22 cellular contexts compared by ENCODE assay signal in the genomic region with DNA sequence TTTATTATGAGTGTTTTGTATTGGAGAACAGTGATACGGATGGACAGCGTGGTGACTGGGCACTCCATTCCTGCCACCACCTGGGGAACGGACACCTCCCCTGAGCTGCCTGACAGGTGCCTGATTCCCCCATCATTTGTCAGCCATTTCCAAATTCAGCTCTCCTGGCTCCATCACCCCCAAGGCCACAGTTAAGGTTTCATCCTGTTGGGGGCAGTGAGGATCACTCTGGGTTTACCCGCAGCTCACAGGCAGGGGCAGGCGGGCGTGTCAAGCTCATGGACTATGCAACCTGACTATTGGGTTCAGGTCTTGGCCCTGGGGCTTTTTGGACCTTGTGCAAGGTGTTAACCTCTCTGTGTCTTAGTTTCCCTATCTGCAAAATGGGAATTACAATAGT.
DNase-seq lines count a peak whose midpoint lies in the region; ATAC-seq and TF ChIP-seq lines count a peak whose summit lies in the region.
"Had no signal": no experiment of that assay in that cellular context is flagged by ENCODE, and none has a peak within 500 bp of the region (broad histone marks: within the 10 kb centered on the region; RNA-seq: fewer than 3 reads in every experiment).

No MANE protein-coding gene starts in this region.

- no peak overlapping the region for H3K9ac ChIP-seq in SK-N-SH

- 73% methylated on average over 6 of the region's 6 CpGs for WGBS in SK-N-SH (ENCODE audit: low lambda C conversion rate)
- WGBS in spleen, 5 donors, result 81 to 94% (median 91%) methylated on average over 6 of the region's 6 CpGs

- H3K4me3 ChIP-seq in SK-N-SH (ENCODE audit: low read depth in 2 of 2, low read length in 1 of 2) (no peak overlapping the region), brain microvascular endothelial cell (ENCODE audit: low read depth, low read length) (no peak overlapping the region), spleen (no peak overlapping the region)
- H3K4me3 ChIP-seq: colonic mucosa, heart right ventricle, lung had no signal

- no peaks in the 10 kb centered on the region for H3K9me2 ChIP-seq in SK-N-SH

- TF ChIP-seq POLR2A in spleen (IDR thresholded peaks at IDR 0.05), result no peak
- TF ChIP-seq POLR2A in GM18505 (IDR thresholded peaks at IDR 0.05; ENCODE audit: borderline replicate concordance, extremely low read depth, insufficient read depth, insufficient read length), result no peak

- POLR2A ChIA-PET in SK-N-SH (lab: Yijun Ruan, JAX), result no interaction called here

- H4K20me1 ChIP-seq in SK-N-SH (ENCODE audit: insufficient read depth), result no peaks in the 10 kb centered on the region

- H3K27ac ChIP-seq in SK-N-SH (ENCODE audit: low read depth in 2 of 2, low read length in 1 of 2) (no peak overlapping the region), brain microvascular endothelial cell (no peak overlapping the region), spleen (no peak overlapping the region)
- H3K27ac ChIP-seq: colonic mucosa, heart right ventricle had no signal

- in situ Hi-C loops in brain microvascular endothelial cell (cut with HindIII; ENCODE audit: low pct_ligation_motif_present, low sequenced_read_pairs), result no loop called here

- DNase-seq in SK-N-SH (no peak), NAMALWA (ENCODE audit: low spot score) (peak; percentile 33), brain microvascular endothelial cell (no peak), spleen (peak; percentile 19), NCI-H1436 treated with DMSO at 0.1 percent for 48 hours (lab: John Stamatoyannopoulos, UW) (no peak)
- DNase-seq: activated CD4-positive, alpha-beta T cell treated with anti-CD3 and anti-CD28 coated beads, Interleukin-2, amount 50 U/mL, for 1 hour; activated CD8-positive, alpha-beta memory T cell treated with anti-CD3 and anti-CD28 coated beads, Interleukin-2, amount 50 U/mL, for 48 hours; activated effector memory CD4-positive, alpha-beta T cell treated with anti-CD3 and anti-CD28 coated beads, Interleukin-2, amount 50 U/mL, for 16 hours; Caco-2; colonic mucosa; heart right ventricle; NCI-H1092 treated with DMSO at 0.1 percent for 48 hours; NCI-H2029 treated with DMSO at 0.1 percent for 48 hours; NCI-H510A; occipital lobe; stimulated activated CD4-positive, alpha-beta T cell treated with anti-CD3 and anti-CD28 coated beads, Interleukin-12 subunit alpha, Interleukin-12 subunit beta, amount 100 ng/mL, for 4 hours; trophoblast cell had no signal

- H3K36me3 ChIP-seq in SK-N-SH (replicated peaks in 1 of 2; ENCODE audit: control insufficient read depth in 1 of 2, insufficient read depth in 2 of 2, low read length in 1 of 2) (no peaks in the 10 kb centered on the region), brain microvascular endothelial cell (replicated peaks) (no peaks in the 10 kb centered on the region), spleen (no peaks in the 10 kb centered on the region)
- H3K36me3 ChIP-seq: colonic mucosa, heart right ventricle had no signal

- H3K79me2 ChIP-seq in SK-N-SH (ENCODE audit: insufficient read depth), result no peaks in the 10 kb centered on the region

- TF ChIP-seq EP300 in SK-N-SH (IDR thresholded peaks at IDR 0.05; ENCODE audit: borderline replicate concordance in 1 of 2, low read depth in 1 of 2, low read length in 1 of 2), result no peak

- TF ChIP-seq CTCF in SK-N-SH (IDR thresholded peaks at IDR 0.05) (no peak), brain microvascular endothelial cell (IDR thresholded peaks at IDR 0.05; ENCODE audit: low read depth, low read length, missing control alignments) (peak; percentile 7), spleen (IDR thresholded peaks at IDR 0.05 in 8 of 11, conservative IDR thresholded peaks at IDR 0.05 in 3 of 11) (no peak)

- ATAC-seq in SK-N-SH treated with all-trans-retinoic acid at 6 μM for 48 hours, result no peak
- no peak for ATAC-seq in GM18505 (IDR thresholded peaks at IDR 0.05; ENCODE audit: unreplicated experiment)
- no peak for ATAC-seq in GM18870 (IDR thresholded peaks at IDR 0.05; ENCODE audit: unreplicated experiment)
- ATAC-seq: heart right ventricle, Right ventricle myocardium inferior had no signal

- TF ChIP-seq RAD21 in SK-N-SH (IDR thresholded peaks at IDR 0.05; ENCODE audit: low read length), result 0 out of 2 replicates have a peak, but pooled peaks have one; percentile 2

- H3K4me2 ChIP-seq in SK-N-SH, result no peak overlapping the region

- H3F3A ChIP-seq in SK-N-SH (replicated peaks; ENCODE audit: insufficient read depth), result no peaks in the 10 kb centered on the region

- CTCF ChIA-PET in SK-N-SH (lab: Yijun Ruan, JAX), result interaction anchor here (0.6 kb wide), 1 partner anchor 24 kb away, joined by 3 read pairs; no protein-coding TSS in a partner anchor

- intact Hi-C loops in spleen (cut with DNase I; ENCODE audit: low total_unique reads), result no loop called here

- no peaks in the 10 kb centered on the region for H3K27me3 ChIP-seq in SK-N-SH (ENCODE audit: insufficient read depth)
- H3K27me3 ChIP-seq in brain microvascular endothelial cell (replicated peaks), result no peaks in the 10 kb centered on the region
- peaks cover 0 to 28% (median 0%) of the 10 kb centered on the region in 7 donors for H3K27me3 ChIP-seq in spleen (replicated peaks in 1 of 7)
- H3K27me3 ChIP-seq: colonic mucosa, heart right ventricle had no signal

- no peak overlapping the region for H2AFZ ChIP-seq in SK-N-SH (ENCODE audit: low read depth)

- H3K9me3 ChIP-seq in SK-N-SH, result no peaks in the 10 kb centered on the region
- no peaks in the 10 kb centered on the region for H3K9me3 ChIP-seq in spleen
- H3K9me3 ChIP-seq: Caco-2, colonic mucosa, heart right ventricle had no signal

- H3K4me1 ChIP-seq in SK-N-SH (ENCODE audit: control insufficient read depth in 1 of 2, insufficient read depth in 2 of 2, low read depth in 1 of 2, low read length in 1 of 2) (peaks cover 2 to 46% of the 10 kb centered on the region in 2 experiments; a peak in 2 of 4 replicates), spleen (no peaks in the 10 kb centered on the region)
- H3K4me1 ChIP-seq: Caco-2, colonic mucosa had no signal

TF ChIP-seq in SK-N-SH, 30 proteins besides CTCF, POLR2A, EP300 and RAD21:
- TF ChIP-seq RXRA (IDR thresholded peaks at IDR 0.05; ENCODE audit: borderline replicate concordance, low read depth) (no peak), CHD2 (IDR thresholded peaks at IDR 0.05; ENCODE audit: low read length, partially characterized antibody) (no peak), TAF1 (IDR thresholded peaks at IDR 0.05; ENCODE audit: borderline replicate concordance, low read depth, low read length) (no peak), EZH2phosphoT487 (IDR thresholded peaks at IDR 0.05; ENCODE audit: borderline replicate concordance, low read depth) (no peak), TEAD4 (IDR thresholded peaks at IDR 0.05; ENCODE audit: borderline replicate concordance, insufficient read depth) (no peak)

TF ChIP-seq in SK-N-SH treated with all-trans-retinoic acid at 6 μM for 48 hours, 23 proteins besides CTCF, POLR2A, EP300 and RAD21:
- TF ChIP-seq ISL1 (CRISPR knock-in tag; IDR thresholded peaks at IDR 0.05) (no peak), ESRRG (CRISPR knock-in tag; IDR thresholded peaks at IDR 0.05) (no peak), OSR1 (CRISPR knock-in tag; IDR thresholded peaks at IDR 0.05) (no peak), ZC3H10 (CRISPR knock-in tag; IDR thresholded peaks at IDR 0.05) (no peak), ZNF8 (CRISPR knock-in tag; IDR thresholded peaks at IDR 0.05) (no peak), PPARA (CRISPR knock-in tag; IDR thresholded peaks at IDR 0.05; ENCODE audit: borderline replicate concordance) (no peak), SNAI2 (CRISPR knock-in tag; IDR thresholded peaks at IDR 0.05) (no peak), CSDC2 (CRISPR knock-in tag; IDR thresholded peaks at IDR 0.05) (no peak)
- TF ChIP-seq, protein P1, sequence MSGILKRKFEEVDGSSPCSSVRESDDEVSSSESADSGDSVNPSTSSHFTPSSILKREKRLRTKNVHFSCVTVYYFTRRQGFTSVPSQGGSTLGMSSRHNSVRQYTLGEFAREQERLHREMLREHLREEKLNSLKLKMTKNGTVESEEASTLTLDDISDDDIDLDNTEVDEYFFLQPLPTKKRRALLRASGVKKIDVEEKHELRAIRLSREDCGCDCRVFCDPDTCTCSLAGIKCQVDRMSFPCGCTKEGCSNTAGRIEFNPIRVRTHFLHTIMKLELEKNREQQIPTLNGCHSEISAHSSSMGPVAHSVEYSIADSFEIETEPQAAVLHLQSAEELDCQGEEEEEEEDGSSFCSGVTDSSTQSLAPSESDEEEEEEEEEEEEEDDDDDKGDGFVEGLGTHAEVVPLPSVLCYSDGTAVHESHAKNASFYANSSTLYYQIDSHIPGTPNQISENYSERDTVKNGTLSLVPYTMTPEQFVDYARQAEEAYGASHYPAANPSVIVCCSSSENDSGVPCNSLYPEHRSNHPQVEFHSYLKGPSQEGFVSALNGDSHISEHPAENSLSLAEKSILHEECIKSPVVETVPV (CRISPR knock-in tag; IDR thresholded peaks at IDR 0.05), result no peak
- TF ChIP-seq, protein P2, sequence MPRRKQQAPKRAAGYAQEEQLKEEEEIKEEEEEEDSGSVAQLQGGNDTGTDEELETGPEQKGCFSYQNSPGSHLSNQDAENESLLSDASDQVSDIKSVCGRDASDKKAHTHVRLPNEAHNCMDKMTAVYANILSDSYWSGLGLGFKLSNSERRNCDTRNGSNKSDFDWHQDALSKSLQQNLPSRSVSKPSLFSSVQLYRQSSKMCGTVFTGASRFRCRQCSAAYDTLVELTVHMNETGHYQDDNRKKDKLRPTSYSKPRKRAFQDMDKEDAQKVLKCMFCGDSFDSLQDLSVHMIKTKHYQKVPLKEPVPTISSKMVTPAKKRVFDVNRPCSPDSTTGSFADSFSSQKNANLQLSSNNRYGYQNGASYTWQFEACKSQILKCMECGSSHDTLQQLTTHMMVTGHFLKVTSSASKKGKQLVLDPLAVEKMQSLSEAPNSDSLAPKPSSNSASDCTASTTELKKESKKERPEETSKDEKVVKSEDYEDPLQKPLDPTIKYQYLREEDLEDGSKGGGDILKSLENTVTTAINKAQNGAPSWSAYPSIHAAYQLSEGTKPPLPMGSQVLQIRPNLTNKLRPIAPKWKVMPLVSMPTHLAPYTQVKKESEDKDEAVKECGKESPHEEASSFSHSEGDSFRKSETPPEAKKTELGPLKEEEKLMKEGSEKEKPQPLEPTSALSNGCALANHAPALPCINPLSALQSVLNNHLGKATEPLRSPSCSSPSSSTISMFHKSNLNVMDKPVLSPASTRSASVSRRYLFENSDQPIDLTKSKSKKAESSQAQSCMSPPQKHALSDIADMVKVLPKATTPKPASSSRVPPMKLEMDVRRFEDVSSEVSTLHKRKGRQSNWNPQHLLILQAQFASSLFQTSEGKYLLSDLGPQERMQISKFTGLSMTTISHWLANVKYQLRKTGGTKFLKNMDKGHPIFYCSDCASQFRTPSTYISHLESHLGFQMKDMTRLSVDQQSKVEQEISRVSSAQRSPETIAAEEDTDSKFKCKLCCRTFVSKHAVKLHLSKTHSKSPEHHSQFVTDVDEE (CRISPR knock-in tag; IDR thresholded peaks at IDR 0.05), result no peak

Comparison
In these comparisons a context has a peak if more than half of its experiments do, and no peak if none do; other contexts are left out.
1. DNase-seq: peak in NAMALWA (single experiment) and spleen (single experiment); none in SK-N-SH (single experiment), brain microvascular endothelial cell (single experiment) and NCI-H1436 treated with DMSO at 0.1 percent for 48 hours (single experiment).